Comparison of ENCODE assay signal across 11 cellular contexts in genomic region chr15:78797956-78798754, GRCh38. TPM values are rescaled to one million over a fixed set of nuclear protein-coding genes. Genes with fewer than 3 reads are reported as not detected.
DNase-seq lines count a peak whose midpoint lies in the region; ATAC-seq and TF ChIP-seq lines count a peak whose summit lies in the region.
"Not testable (repeated sequence)": the region's sequence is repeated elsewhere in the genome, so short reads cannot be mapped to it uniquely, and the experiment has no call there.
"Had no signal": no experiment of that assay in that cellular context is flagged by ENCODE, and none has a peak within 500 bp of the region (broad histone marks: within the 10 kb centered on the region; RNA-seq: fewer than 3 reads in every experiment).

No MANE protein-coding gene starts in this region.

- not testable (repeated sequence) for TF ChIP-seq RAD21 in HCT116 (IDR thresholded peaks at IDR 0.05; ENCODE audit: low read depth)

- DNase-seq in AG08396 (ENCODE audit: low spot score) (peak; percentile 79), PC-3 (peak; percentile 84), adipocyte (ENCODE audit: low read depth) (peak; percentile 77), epithelial cell of esophagus (ENCODE audit: low read depth) (peak; percentile 24)
- not testable (repeated sequence) for DNase-seq in HCT116 (ENCODE audit: low read depth, low spot score); Right ventricle myocardium inferior (ENCODE audit: missing footprints); mucosa of descending colon

- RAD21 ChIA-PET in HCT116 (lab: Charles Lee; ENCODE audit: low non-redundant PET in 1 of 2, low total read pairs in 2 of 2, uncharacterized antibody in 2 of 2, unreplicated experiment in 2 of 2): not testable (repeated sequence)

- H3K79me2 ChIP-seq in HCT116 (ENCODE audit: insufficient read depth, low read length); PC-3 (ENCODE audit: low read length): not testable (repeated sequence)

- not testable (repeated sequence) for H3K9me3 ChIP-seq in HCT116 (ENCODE audit: control insufficient read depth in 1 of 2, insufficient read depth in 1 of 2, low read depth in 1 of 2, low read length in 2 of 2); PC-3 (ENCODE audit: low read length); adipocyte (ENCODE audit: control insufficient read depth, low read length); mucosa of descending colon

- not testable (repeated sequence) for H4K20me1 ChIP-seq in HCT116 (ENCODE audit: insufficient read depth); PC-3 (ENCODE audit: low read length)

- H3K4me3 Mint-ChIP-seq in stimulated activated memory B cell treated with anti-CD40 and anti-IgM and Interleukin-4, amounts not matched to agents 10 μg/mL and 1 μg/mL and 100 μg/mL, for 72 hours: not testable (repeated sequence)

- H3K9ac ChIP-seq in HCT116 (ENCODE audit: low read length) (peak overlapping the region; percentile 20; the same call in 1 of the 2 replicates), adipocyte (ENCODE audit: low read length) (peak overlapping the region; percentile 64)
- not testable (repeated sequence) for H3K9ac ChIP-seq in PC-3 (ENCODE audit: low read length)

- H3K9me3 Mint-ChIP-seq in stimulated activated memory B cell treated with anti-CD40 and anti-IgM and Interleukin-4, amounts not matched to agents 10 μg/mL and 1 μg/mL and 100 μg/mL, for 72 hours: not testable (repeated sequence)

- ATAC-seq in HCT116 (peak; percentile 80), PC-3 (peak; percentile 97), Right ventricle myocardium inferior (peak; percentile 85), mucosa of descending colon (peak; percentile 10)
- ATAC-seq in stimulated activated memory B cell treated with anti-CD40 and anti-IgM and Interleukin-4, amounts not matched to agents 10 μg/mL and 1 μg/mL and 100 μg/mL, for 72 hours: peak; percentile 16

- TF ChIP-seq POLR2A in HCT116 (IDR thresholded peaks at IDR 0.05; ENCODE audit: borderline replicate concordance, extremely low read depth, insufficient read depth, insufficient read length): not testable (repeated sequence)

- not testable (repeated sequence) for H3K4me1 Mint-ChIP-seq in stimulated activated memory B cell treated with anti-CD40 and anti-IgM and Interleukin-4, amounts not matched to agents 10 μg/mL and 1 μg/mL and 100 μg/mL, for 72 hours

- H3K4me1 ChIP-seq in HCT116 (ENCODE audit: control insufficient read depth in 1 of 2, insufficient read depth in 2 of 2, low read length in 2 of 2) (peaks cover 9 to 14% of the 10 kb centered on the region in 2 experiments), PC-3 (ENCODE audit: insufficient read depth, low read length) (peaks cover 13% of the 10 kb centered on the region), adipocyte (ENCODE audit: control insufficient read depth, insufficient read depth, low read length) (peaks cover 18% of the 10 kb centered on the region)
- not testable (repeated sequence) for H3K4me1 ChIP-seq in mucosa of descending colon (ENCODE audit: low read depth)

- BruUV-seq in HCT116 (replicated peaks; lab: Mats Ljungman, UMichigan); PC-3 (replicated peaks; lab: Mats Ljungman, UMichigan): not testable (repeated sequence)

- not testable (repeated sequence) for H3K36me3 ChIP-seq in HCT116 (ENCODE audit: control insufficient read depth in 1 of 2, insufficient read depth in 2 of 2, low read length in 2 of 2); PC-3 (ENCODE audit: low read depth, low read length); mucosa of descending colon (ENCODE audit: low read depth)
- peaks cover 25% of the 10 kb centered on the region for H3K36me3 ChIP-seq in adipocyte (ENCODE audit: control insufficient read depth, insufficient read depth, low read length, severe bottlenecking)

- CTCF ChIA-PET in HCT116 (lab: Charles Lee); PC-3 (lab: Charles Lee): not testable (repeated sequence)

- H3K27ac Mint-ChIP-seq in stimulated activated memory B cell treated with anti-CD40 and anti-IgM and Interleukin-4, amounts not matched to agents 10 μg/mL and 1 μg/mL and 100 μg/mL, for 72 hours: not testable (repeated sequence)

- not testable (repeated sequence) for H3F3A ChIP-seq in PC-3 (ENCODE audit: low read length, unreplicated experiment)

- not testable (repeated sequence) for H3K27ac ChIP-seq in HCT116 (ENCODE audit: low read depth, low read length)
- peak overlapping the region; percentile 39; the same call in 1 of the 2 replicates for H3K27ac ChIP-seq in PC-3 (ENCODE audit: low read length)

- peak overlapping the region in 1 of 2 experiments; percentile 33; a peak in 1 of 4 replicates for H3K4me3 ChIP-seq in HCT116 (replicated peaks in 1 of 2; ENCODE audit: low read depth in 1 of 2, low read length in 2 of 2)
- not testable (repeated sequence) for H3K4me3 ChIP-seq in PC-3 (ENCODE audit: low read length); adipocyte (ENCODE audit: low read length); epithelial cell of esophagus (ENCODE audit: low read length); mucosa of descending colon

- not testable (repeated sequence) for H2AFZ ChIP-seq in HCT116 (ENCODE audit: low read depth, low read length, poor library complexity, severe bottlenecking); PC-3 (ENCODE audit: low read length)

- H3K36me3 Mint-ChIP-seq in stimulated activated memory B cell treated with anti-CD40 and anti-IgM and Interleukin-4, amounts not matched to agents 10 μg/mL and 1 μg/mL and 100 μg/mL, for 72 hours: not testable (repeated sequence)

- H3K27me3 ChIP-seq in HCT116 (ENCODE audit: insufficient read depth, low read length); PC-3 (ENCODE audit: low read length); adipocyte (replicated peaks; ENCODE audit: control insufficient read depth, insufficient read depth, low read length): not testable (repeated sequence)

- H3K27me3 Mint-ChIP-seq in stimulated activated memory B cell treated with anti-CD40 and anti-IgM and Interleukin-4, amounts not matched to agents 10 μg/mL and 1 μg/mL and 100 μg/mL, for 72 hours: not testable (repeated sequence)

- intact Hi-C loops in HCT116 (cut with micrococcal nuclease); PC-3 (cut with micrococcal nuclease); Right ventricle myocardium inferior (cut with DNase I); mucosa of descending colon (cut with DNase I, micrococcal nuclease): not testable (repeated sequence)

- H3K4me2 ChIP-seq in HCT116 (ENCODE audit: low read length): peak overlapping the region; percentile 64
- H3K4me2 ChIP-seq in PC-3 (ENCODE audit: low read length): 0 out of 2 replicates have a peak overlapping the region, but pooled peaks have one; percentile 25

- TF ChIP-seq CTCF in HCT116 (IDR thresholded peaks at IDR 0.05 in 2 of 3, conservative IDR thresholded peaks at IDR 0.05 in 1 of 3; ENCODE audit: borderline replicate concordance in 1 of 3, insufficient read depth in 1 of 3, low read depth in 2 of 3, low read length in 2 of 3); PC-3 (conservative IDR thresholded peaks at IDR 0.05; ENCODE audit: low read depth, low read length); epithelial cell of esophagus (IDR thresholded peaks at IDR 0.05; ENCODE audit: insufficient read depth, low read depth, low read length, missing control alignments); mucosa of descending colon (IDR thresholded peaks at IDR 0.05): not testable (repeated sequence)

- POLR2A ChIA-PET in HCT116 (lab: Charles Lee); PC-3 (lab: Charles Lee; ENCODE audit: unreplicated experiment): not testable (repeated sequence)

- H3K9me2 ChIP-seq in HCT116 (ENCODE audit: insufficient read depth); PC-3 (replicated peaks; ENCODE audit: low read length): not testable (repeated sequence)

RNA-seq across cellular contexts. Expression of gene ADAMTS7, which starts 13.1 kb away (rescaled TPM):
- 12.0 TPM for total RNA-seq in HCT116 (2021; ENCODE audit: unreplicated experiment)
- polyA plus RNA-seq in HCT116 (2012): 6.3 and 7.7 TPM in 2 replicates
- 4.2 and 5.2 TPM in 2 replicates for total RNA-seq in PC-3 (2014; rRNA removed)
- 32.1 TPM for total RNA-seq in Right ventricle myocardium inferior
- total RNA-seq in mucosa of descending colon: 1 to 10 TPM; 1.3 to 5.7 (median 1.8) TPM
- total RNA-seq: CD8-positive, alpha-beta T cell had no signal
- polyA plus RNA-seq: immature natural killer cell; naive thymus-derived CD8-positive, alpha-beta T cell had no signal

Comparison
In these comparisons a context has a peak if more than half of its experiments do, and no peak if none do; other contexts are left out.
1. ATAC-seq: peak in every context shown above with its lines; median percentile 97 in PC-3; 85 in Right ventricle myocardium inferior; 80 in HCT116; 16 in stimulated activated memory B cell treated with anti-CD40 and anti-IgM and Interleukin-4, amounts not matched to agents 10 μg/mL and 1 μg/mL and 100 μg/mL, for 72 hours; 10 in mucosa of descending colon.